In genomic region chr11:62340269-62340901, GRCh38 we compare ENCODE assay signal across 8 cellular contexts. TPM values are rescaled to one million over a fixed set of nuclear protein-coding genes. Genes with fewer than 3 reads are reported as not detected.
DNase-seq lines count a peak whose midpoint lies in the region; ATAC-seq, FAIRE-seq and TF ChIP-seq lines count a peak whose summit lies in the region.

No MANE protein-coding gene starts in this region.

- H3K36me3 Mint-ChIP-seq in activated T-helper 17 cell treated with anti-CD3 and anti-CD28 coated beads, Interleukin-2, amount 50 U/mL, for 72 hours (ENCODE audit: low read depth), result no peaks in the 10 kb centered on the region

- H3K4me3 ChIP-seq in OCI-LY7 (ENCODE audit: low read depth, low read length, poor library complexity, severe bottlenecking), result no peak overlapping the region
- no peak overlapping the region for H3K4me3 ChIP-seq in foreskin fibroblast (ENCODE audit: low read depth in 1 of 2, low read length in 2 of 2)
- no peak overlapping the region for H3K4me3 ChIP-seq in ovary

- TF ChIP-seq POLR2A in H54 (IDR thresholded peaks at IDR 0.05; ENCODE audit: low read depth, low read length), result no peak
- TF ChIP-seq POLR2A in ovary (IDR thresholded peaks at IDR 0.05), result no peak

- peaks cover 19% of the 10 kb centered on the region for H3K27me3 Mint-ChIP-seq in activated T-helper 17 cell treated with anti-CD3 and anti-CD28 coated beads, Interleukin-2, amount 50 U/mL, for 72 hours

- CTCF ChIA-PET in OCI-LY7 (lab: Charles Lee; ENCODE audit: unreplicated experiment), result no interaction called here

- no peaks in the 10 kb centered on the region for H4K20me1 ChIP-seq in OCI-LY7 (ENCODE audit: insufficient read depth, low read length)

- TF ChIP-seq EP300 in ovary (IDR thresholded peaks at IDR 0.05), result no peak

- peak; percentile 58 for ATAC-seq in activated T-helper 17 cell treated with anti-CD3 and anti-CD28 coated beads, Interleukin-2, amount 50 U/mL, for 72 hours (replicated peaks)

- no peaks in the 10 kb centered on the region for H3K36me3 ChIP-seq in OCI-LY7 (ENCODE audit: insufficient read depth, low read length)
- H3K36me3 ChIP-seq in ovary, result no peaks in the 10 kb centered on the region

- no peak overlapping the region for H2AFZ ChIP-seq in OCI-LY7 (ENCODE audit: low read length)

- H3K4me1 Mint-ChIP-seq in activated T-helper 17 cell treated with anti-CD3 and anti-CD28 coated beads, Interleukin-2, amount 50 U/mL, for 72 hours, result no peaks in the 10 kb centered on the region

- TF ChIP-seq CTCF in OCI-LY7 (conservative IDR thresholded peaks at IDR 0.05; ENCODE audit: low read length) (peak; percentile 81), foreskin fibroblast (IDR thresholded peaks at IDR 0.05; ENCODE audit: low read depth, low read length) (peak; percentile 77), ovary (IDR thresholded peaks at IDR 0.05) (peak in 2 of 3 donors; percentile 21 to 29)

- H3K79me2 ChIP-seq in OCI-LY7 (ENCODE audit: insufficient read depth, low read depth, low read length), result no peaks in the 10 kb centered on the region

- BruUV-seq in OCI-LY7 (replicated peaks; lab: Mats Ljungman, UMichigan), result no TSS peak

- no peaks in the 10 kb centered on the region for H3K9me3 ChIP-seq in OCI-LY7 (ENCODE audit: low read length)
- H3K9me3 ChIP-seq in ovary, result no peaks in the 10 kb centered on the region

- FAIRE-seq in H54 (lab: Jason Lieb, UNC), result no peak

- H3K9me2 ChIP-seq in OCI-LY7 (ENCODE audit: insufficient read depth, low read length), result no peaks in the 10 kb centered on the region

- H3K27ac ChIP-seq in OCI-LY7 (ENCODE audit: low read depth, low read length, poor library complexity, severe bottlenecking), result no peak overlapping the region
- H3K27ac ChIP-seq in ovary, result no peak overlapping the region

- no peak overlapping the region for H3K4me2 ChIP-seq in OCI-LY7 (ENCODE audit: low read length)

- intact Hi-C loops in OCI-LY7 (cut with micrococcal nuclease; ENCODE audit: unreplicated experiment), result loop anchor here (2.0 kb wide), 1 partner anchor 38 kb away; no protein-coding TSS in a partner anchor
- intact Hi-C loops in ovary (cut with DNase I), result no loop called here

- POLR2A ChIA-PET in OCI-LY7 (lab: Charles Lee), result interaction anchor here (0.6 kb wide), 1 partner anchor 176 kb away, joined by 4 read pairs; no protein-coding TSS in a partner anchor

- H3K4me3 Mint-ChIP-seq in activated T-helper 17 cell treated with anti-CD3 and anti-CD28 coated beads, Interleukin-2, amount 50 U/mL, for 72 hours, result no peak overlapping the region

- no peaks in the 10 kb centered on the region for H3K27me3 ChIP-seq in ovary

- no peaks in the 10 kb centered on the region for H3K9me3 Mint-ChIP-seq in activated T-helper 17 cell treated with anti-CD3 and anti-CD28 coated beads, Interleukin-2, amount 50 U/mL, for 72 hours

- 40 to 58% (median 42%) methylated on average over 6 of the region's 6 CpGs for WGBS in ovary, 3 donors

- DNase-seq in AG20443 (ENCODE audit: low spot score) (peak; percentile 64), H54 (ENCODE audit: insufficient read length, low spot score) (peak; percentile 19), OCI-LY7 (ENCODE audit: low spot score) (peak; percentile 58), foreskin fibroblast (peak; percentile 15 to 65), ovary (peak; percentile 16 to 46 (median 40)), ureter (ENCODE audit: low spot score) (peak; percentile 52), kidney tubule cell (ENCODE audit: low spot score) (no peak)

- no peak overlapping the region for H3K27ac Mint-ChIP-seq in activated T-helper 17 cell treated with anti-CD3 and anti-CD28 coated beads, Interleukin-2, amount 50 U/mL, for 72 hours

- H3K4me1 ChIP-seq in OCI-LY7 (ENCODE audit: insufficient read depth, low read length, poor library complexity, severe bottlenecking) (peaks cover 5% of the 10 kb centered on the region), ovary (ENCODE audit: insufficient read depth) (peaks cover 5% of the 10 kb centered on the region)

RNA-seq across cellular contexts. Expression of gene ASRGL1, which starts 3.1 kb away (rescaled TPM):
- total RNA-seq in OCI-LY7 (2014; rRNA removed; shearing (Covaris generic)), result 9.2 and 15.9 TPM in 2 replicates
- 7.9 and 10.2 TPM in 2 replicates for total RNA-seq in OCI-LY7 (2022)
- 1 to 10 TPM; 1.3 to 2.2 TPM for total RNA-seq in activated T-helper 17 cell treated with anti-CD3 and anti-CD28 coated beads, Interleukin-2, amount 50 U/mL, for 72 hours
- 100 to 1,000 TPM in 1 of 7 donors, 10 to 100 TPM in 3, 1 to 10 TPM in 3; 1.6 to 143 (median 12.3) TPM for total RNA-seq in ovary
- 1 to 10 TPM; 2.9 to 3.7 TPM for polyA plus RNA-seq in ovary
- total RNA-seq in ureter, result 6.2 TPM

RNA-seq across cellular contexts. Expression of gene SCGB1D4, which starts 41.5 kb away (rescaled TPM):
- not detected in 2 replicates for total RNA-seq in OCI-LY7 (2014; rRNA removed; shearing (Covaris generic))
- not detected in 2 replicates for total RNA-seq in OCI-LY7 (2022)
- not detected for total RNA-seq in activated T-helper 17 cell treated with anti-CD3 and anti-CD28 coated beads, Interleukin-2, amount 50 U/mL, for 72 hours
- total RNA-seq in ovary, result 10 to 100 TPM in 1 of 7 donors, 1 to 10 TPM in 2, not detected in 4; 1.1 to 25.3 (median 8.5) TPM
- polyA plus RNA-seq in ovary, result not detected
- total RNA-seq in ureter, result not detected

Comparison
In these comparisons a context has a peak if more than half of its experiments do, and no peak if none do; other contexts are left out.
1. CTCF ChIP-seq: peak in every context shown above with its lines; median percentile 81 in OCI-LY7; 77 in foreskin fibroblast; 25 in ovary.